9 cellular contexts compared by ENCODE assay signal in genomic region chr19:6768236-6768785, GRCh38. TPM values are rescaled to one million over a fixed set of nuclear protein-coding genes. Genes with fewer than 3 reads are reported as not detected.
DNase-seq lines count a peak whose midpoint lies in the region; ATAC-seq and TF ChIP-seq lines count a peak whose summit lies in the region.
"Had no signal": no experiment of that assay in that cellular context is flagged by ENCODE, and none has a peak within 500 bp of the region (broad histone marks: within the 10 kb centered on the region; RNA-seq: fewer than 3 reads in every experiment).

No MANE protein-coding gene starts in this region.

- H3K4me2 ChIP-seq in OCI-LY3 (ENCODE audit: low read length) = peak overlapping the region; percentile 88

- no peaks in the 10 kb centered on the region for H4K20me1 ChIP-seq in OCI-LY3 (ENCODE audit: insufficient read depth, low read length)

- ATAC-seq in GM21528 (IDR thresholded peaks at IDR 0.05; ENCODE audit: low FRiP score, unreplicated experiment) (no peak), GM21529 (IDR thresholded peaks at IDR 0.05; ENCODE audit: unreplicated experiment) (no peak), GM19023 (IDR thresholded peaks at IDR 0.05; ENCODE audit: unreplicated experiment) (no peak)

- H2AFZ ChIP-seq in OCI-LY3 (ENCODE audit: low read depth, low read length) = peak overlapping the region; percentile 27; the same call in 1 of the 2 replicates

- peaks cover 8% of the 10 kb centered on the region for H3K79me2 ChIP-seq in OCI-LY3 (ENCODE audit: low read length)

- no peak for TF ChIP-seq CTCF in OCI-LY3 (IDR thresholded peaks at IDR 0.05; ENCODE audit: low read depth, low read length)
- no peak for TF ChIP-seq CTCF in neutrophil (IDR thresholded peaks at IDR 0.05)
- no peak for TF ChIP-seq CTCF in testis (IDR thresholded peaks at IDR 0.05)

- H3K4me3 ChIP-seq in GM08714 (ENCODE audit: low read length) = peak overlapping the region; percentile 70; the same call in 1 of the 2 replicates
- H3K4me3 ChIP-seq in OCI-LY3 (ENCODE audit: low read length) = peak overlapping the region; percentile 86
- peak overlapping the region in 1 of 2 donors; percentile 82 for H3K4me3 ChIP-seq in duodenal mucosa (ENCODE audit: low read depth in 1 of 2, low read length in 2 of 2)
- peak overlapping the region; percentile 71 to 73 for H3K4me3 ChIP-seq in neutrophil (ENCODE audit: low read depth in 1 of 2, low read length in 1 of 2)
- no peak overlapping the region for H3K4me3 ChIP-seq in testis

- peak overlapping the region; percentile 62 for H3K9ac ChIP-seq in OCI-LY3 (ENCODE audit: low read length)
- peak overlapping the region; percentile 31 to 51 for H3K9ac ChIP-seq in duodenal mucosa (ENCODE audit: low read depth in 1 of 2, low read length in 2 of 2)

- H3K9me3 ChIP-seq in OCI-LY3 (ENCODE audit: insufficient read depth, low read length) (no peaks in the 10 kb centered on the region), duodenal mucosa (ENCODE audit: control insufficient read depth in 1 of 2, low read length in 2 of 2) (no peaks in the 10 kb centered on the region), neutrophil (no peaks in the 10 kb centered on the region), testis (no peaks in the 10 kb centered on the region)

- TF ChIP-seq POLR2A in testis (IDR thresholded peaks at IDR 0.05) = no peak

- 64 to 65% methylated on average over 8 of the region's 8 CpGs for WGBS in testis, 2 donors

- H3K27me3 ChIP-seq in OCI-LY3 (ENCODE audit: low read depth, low read length) (no peaks in the 10 kb centered on the region; the same call in 1 of the 2 replicates), duodenal mucosa (ENCODE audit: control insufficient read depth in 1 of 2, insufficient read depth in 2 of 2, low read length in 2 of 2) (peaks cover 0 to 4% of the 10 kb centered on the region in 2 donors), neutrophil (no peaks in the 10 kb centered on the region), testis (no peaks in the 10 kb centered on the region)

- H3K4me1 ChIP-seq in OCI-LY3 (ENCODE audit: low read length) (peaks cover 32% of the 10 kb centered on the region), duodenal mucosa (ENCODE audit: control insufficient read depth in 1 of 2, insufficient read depth in 2 of 2, low read length in 2 of 2) (peaks cover 16 to 22% of the 10 kb centered on the region in 2 donors), neutrophil (ENCODE audit: control insufficient read depth in 1 of 2, insufficient read depth in 1 of 2, low read depth in 1 of 2, low read length in 1 of 2) (peaks cover 61 to 65% of the 10 kb centered on the region in 2 experiments), testis (no peaks in the 10 kb centered on the region)

- peak overlapping the region; percentile 43 for H3K27ac ChIP-seq in OCI-LY3 (ENCODE audit: low read length)
- H3K27ac ChIP-seq in duodenal mucosa (ENCODE audit: low read depth, low read length) = no peak overlapping the region
- H3K27ac ChIP-seq in neutrophil = peak overlapping the region; percentile 91
- H3K27ac ChIP-seq in testis = no peak overlapping the region

- intact Hi-C loops in testis (cut with DNase I; ENCODE audit: low total_unique reads) = no loop called here

- H3K36me3 ChIP-seq in OCI-LY3 (replicated peaks; ENCODE audit: low read depth, low read length) (peaks cover 3% of the 10 kb centered on the region), duodenal mucosa (ENCODE audit: control insufficient read depth in 1 of 2, insufficient read depth in 2 of 2, low read length in 2 of 2) (peaks cover 0 to 3% of the 10 kb centered on the region in 2 donors), neutrophil (no peaks in the 10 kb centered on the region), testis (ENCODE audit: low read depth, missing control alignments) (no peaks in the 10 kb centered on the region)

- no peak for DNase-seq in testis

RNA-seq across cellular contexts. Expression of gene SH2D3A, which starts 1.1 kb away (rescaled TPM):
- 1 to 10 TPM; 7.4 to 7.5 TPM for total RNA-seq in testis
- polyA plus RNA-seq in testis (ENCODE audit: insufficient read depth, low read depth, low replicate concordance) = 12.8 TPM

RNA-seq across cellular contexts. Expression of gene VAV1, which starts 4.2 kb away (rescaled TPM):
- 1 to 10 TPM; 1.1 to 4.5 TPM for total RNA-seq in testis
- 8.9 TPM for polyA plus RNA-seq in testis (ENCODE audit: insufficient read depth, low read depth, low replicate concordance)
- total RNA-seq: astrocyte had no signal

RNA-seq across cellular contexts. Expression of gene TRIP10, which starts 28.8 kb away (rescaled TPM):
- total RNA-seq in testis = 10 to 100 TPM; 60.4 to 62.7 TPM
- polyA plus RNA-seq in testis (ENCODE audit: insufficient read depth, low read depth, low replicate concordance) = 65.8 TPM

RNA-seq across cellular contexts. Expression of gene GPR108, which starts 30.9 kb away (rescaled TPM):
- 10 to 100 TPM; 61.8 to 87.1 TPM for total RNA-seq in testis
- polyA plus RNA-seq in testis (ENCODE audit: insufficient read depth, low read depth, low replicate concordance) = 105 TPM

RNA-seq across cellular contexts. Expression of gene C3, which starts 47.9 kb away (rescaled TPM):
- 100 to 1,000 TPM in 1 of 2 donors, 10 to 100 TPM in 1; 49.5 to 131 TPM for total RNA-seq in testis
- polyA plus RNA-seq in testis (ENCODE audit: insufficient read depth, low read depth, low replicate concordance) = 500 TPM

Comparison
In these comparisons a context has a peak if more than half of its experiments do, and no peak if none do; other contexts are left out.
1. H3K4me3 ChIP-seq: peak in GM08714 (single experiment), OCI-LY3 (single experiment) and neutrophil (2 of 2); none in testis (0 of 2).
2. H3K27ac ChIP-seq: peak in OCI-LY3 (single experiment) and neutrophil (single experiment); none in duodenal mucosa (single experiment) and testis (0 of 2).